In the genomic region with DNA sequence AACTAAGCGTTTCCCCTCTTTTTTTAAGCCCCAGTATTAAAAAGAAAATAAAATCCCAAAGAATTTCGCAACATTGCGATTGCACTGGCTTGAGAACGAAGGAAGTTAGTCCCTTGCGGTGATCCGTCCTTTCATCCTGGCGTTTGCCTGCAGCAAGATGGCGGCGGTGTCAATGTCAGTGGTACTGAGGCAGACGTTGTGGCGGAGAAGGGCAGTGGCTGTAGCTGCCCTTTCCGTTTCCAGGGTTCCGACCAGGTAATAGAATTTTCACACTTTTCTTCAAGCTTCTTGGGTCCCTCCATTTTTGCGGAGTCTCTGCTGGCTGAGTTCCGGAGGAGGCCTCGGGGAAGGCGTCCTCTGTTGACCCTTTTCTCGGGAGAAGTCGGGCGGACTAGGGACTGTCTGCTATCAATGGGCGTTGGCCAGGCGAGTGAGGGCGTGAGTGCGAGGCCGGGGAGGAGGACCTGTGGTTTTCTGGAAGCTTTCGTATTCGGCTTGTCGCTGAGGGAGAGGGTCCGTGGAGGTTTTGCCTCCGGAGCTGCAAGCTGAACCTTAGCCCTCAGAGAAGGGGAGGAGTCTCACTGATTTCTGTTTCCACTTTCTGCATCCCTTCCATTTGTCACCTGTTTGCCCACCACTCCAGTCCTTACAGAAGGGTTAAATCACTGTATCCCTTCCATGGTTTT, we compare ENCODE assay signal across 1 cellular context.
TF ChIP-seq lines count a peak whose summit lies in the region.

A gene (plus strand): TSS at position 134 of the 686 bp plus-strand sequence. CDS start 24 bp downstream, at position 158.

TF ChIP-seq in GM12878, 131 proteins besides CTCF, POLR2A, EP300 and RAD21 (continued from another document and continues in another):
- TF ChIP-seq, protein P1, sequence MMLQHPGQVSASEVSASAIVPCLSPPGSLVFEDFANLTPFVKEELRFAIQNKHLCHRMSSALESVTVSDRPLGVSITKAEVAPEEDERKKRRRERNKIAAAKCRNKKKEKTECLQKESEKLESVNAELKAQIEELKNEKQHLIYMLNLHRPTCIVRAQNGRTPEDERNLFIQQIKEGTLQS (IDR thresholded peaks at IDR 0.05; ENCODE audit: borderline replicate concordance, extremely low read depth, low read depth, low read length): no peak
- TF ChIP-seq, protein P2, sequence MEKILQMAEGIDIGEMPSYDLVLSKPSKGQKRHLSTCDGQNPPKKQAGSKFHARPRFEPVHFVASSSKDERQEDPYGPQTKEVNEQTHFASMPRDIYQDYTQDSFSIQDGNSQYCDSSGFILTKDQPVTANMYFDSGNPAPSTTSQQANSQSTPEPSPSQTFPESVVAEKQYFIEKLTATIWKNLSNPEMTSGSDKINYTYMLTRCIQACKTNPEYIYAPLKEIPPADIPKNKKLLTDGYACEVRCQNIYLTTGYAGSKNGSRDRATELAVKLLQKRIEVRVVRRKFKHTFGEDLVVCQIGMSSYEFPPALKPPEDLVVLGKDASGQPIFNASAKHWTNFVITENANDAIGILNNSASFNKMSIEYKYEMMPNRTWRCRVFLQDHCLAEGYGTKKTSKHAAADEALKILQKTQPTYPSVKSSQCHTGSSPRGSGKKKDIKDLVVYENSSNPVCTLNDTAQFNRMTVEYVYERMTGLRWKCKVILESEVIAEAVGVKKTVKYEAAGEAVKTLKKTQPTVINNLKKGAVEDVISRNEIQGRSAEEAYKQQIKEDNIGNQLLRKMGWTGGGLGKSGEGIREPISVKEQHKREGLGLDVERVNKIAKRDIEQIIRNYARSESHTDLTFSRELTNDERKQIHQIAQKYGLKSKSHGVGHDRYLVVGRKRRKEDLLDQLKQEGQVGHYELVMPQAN (conservative IDR thresholded peaks at IDR 0.05): no peak
- TF ChIP-seq FOXM1 (IDR thresholded peaks at IDR 0.05; ENCODE audit: low read depth, low read length) (no peak), SRF (IDR thresholded peaks at IDR 0.05; ENCODE audit: low read depth in 2 of 2, low read length in 2 of 2) (no peak), CHD2 (IDR thresholded peaks at IDR 0.05; ENCODE audit: borderline replicate concordance, low read depth, low read length) (no peak), ZNF384 (IDR thresholded peaks at IDR 0.05; ENCODE audit: borderline replicate concordance, low read depth, low read length) (no peak), MEF2B (IDR thresholded peaks at IDR 0.05; ENCODE audit: partially characterized antibody, poor library complexity, severe bottlenecking) (no peak), POU2F2 (IDR thresholded peaks at IDR 0.05; ENCODE audit: borderline replicate concordance, low read depth, low read length) (peak; percentile 63; the same call in 1 of the 3 replicates), GABPA (IDR thresholded peaks at IDR 0.05; ENCODE audit: low read depth) (no peak), JUNB (IDR thresholded peaks at IDR 0.05) (no peak), CEBPB (IDR thresholded peaks at IDR 0.05; ENCODE audit: borderline replicate concordance in 1 of 2, low read depth in 2 of 2, low read length in 2 of 2) (peak; percentile 83 to 99; a peak in 3 of 4 replicates), SMARCA5 (IDR thresholded peaks at IDR 0.05) (0 out of 2 replicates have a peak, but pooled peaks have one; percentile 30), RELA (IDR thresholded peaks at IDR 0.05; ENCODE audit: borderline replicate concordance, partially characterized antibody) (peak; percentile 76), HCFC1 (IDR thresholded peaks at IDR 0.05; ENCODE audit: low read length) (peak; percentile 64), BHLHE40 (IDR thresholded peaks at IDR 0.05; ENCODE audit: borderline replicate concordance in 1 of 2, low read depth in 2 of 2, low read length in 1 of 2) (no peak), KAT2A (conservative IDR thresholded peaks at IDR 0.05; ENCODE audit: control insufficient read depth, low read depth, low read length) (no peak), FOS (IDR thresholded peaks at IDR 0.05; ENCODE audit: borderline replicate concordance, extremely low read depth, insufficient read length) (no peak), ESRRA (IDR thresholded peaks at IDR 0.05; ENCODE audit: low read length) (peak; percentile 36; the same call in 1 of the 2 replicates), EGR1 (IDR thresholded peaks at IDR 0.05; ENCODE audit: borderline replicate concordance in 1 of 2, low read depth in 2 of 2, low read length in 2 of 2) (no peak), STAT1 (conservative IDR thresholded peaks at IDR 0.05) (no peak), MYC (IDR thresholded peaks at IDR 0.05; ENCODE audit: insufficient read depth, insufficient read length, insufficient replicate concordance, low read length, severe bottlenecking) (no peak), SMAD1 (IDR thresholded peaks at IDR 0.05; ENCODE audit: low read depth, partially characterized antibody) (peak; percentile 31), RAD51 (IDR thresholded peaks at IDR 0.05) (no peak), SREBF1 (IDR thresholded peaks at IDR 0.05; ENCODE audit: low read length) (no peak), TARDBP (IDR thresholded peaks at IDR 0.05; ENCODE audit: borderline replicate concordance) (no peak), JUND (IDR thresholded peaks at IDR 0.05; ENCODE audit: low read depth, low read length) (no peak)
- TF ChIP-seq, protein P3, sequence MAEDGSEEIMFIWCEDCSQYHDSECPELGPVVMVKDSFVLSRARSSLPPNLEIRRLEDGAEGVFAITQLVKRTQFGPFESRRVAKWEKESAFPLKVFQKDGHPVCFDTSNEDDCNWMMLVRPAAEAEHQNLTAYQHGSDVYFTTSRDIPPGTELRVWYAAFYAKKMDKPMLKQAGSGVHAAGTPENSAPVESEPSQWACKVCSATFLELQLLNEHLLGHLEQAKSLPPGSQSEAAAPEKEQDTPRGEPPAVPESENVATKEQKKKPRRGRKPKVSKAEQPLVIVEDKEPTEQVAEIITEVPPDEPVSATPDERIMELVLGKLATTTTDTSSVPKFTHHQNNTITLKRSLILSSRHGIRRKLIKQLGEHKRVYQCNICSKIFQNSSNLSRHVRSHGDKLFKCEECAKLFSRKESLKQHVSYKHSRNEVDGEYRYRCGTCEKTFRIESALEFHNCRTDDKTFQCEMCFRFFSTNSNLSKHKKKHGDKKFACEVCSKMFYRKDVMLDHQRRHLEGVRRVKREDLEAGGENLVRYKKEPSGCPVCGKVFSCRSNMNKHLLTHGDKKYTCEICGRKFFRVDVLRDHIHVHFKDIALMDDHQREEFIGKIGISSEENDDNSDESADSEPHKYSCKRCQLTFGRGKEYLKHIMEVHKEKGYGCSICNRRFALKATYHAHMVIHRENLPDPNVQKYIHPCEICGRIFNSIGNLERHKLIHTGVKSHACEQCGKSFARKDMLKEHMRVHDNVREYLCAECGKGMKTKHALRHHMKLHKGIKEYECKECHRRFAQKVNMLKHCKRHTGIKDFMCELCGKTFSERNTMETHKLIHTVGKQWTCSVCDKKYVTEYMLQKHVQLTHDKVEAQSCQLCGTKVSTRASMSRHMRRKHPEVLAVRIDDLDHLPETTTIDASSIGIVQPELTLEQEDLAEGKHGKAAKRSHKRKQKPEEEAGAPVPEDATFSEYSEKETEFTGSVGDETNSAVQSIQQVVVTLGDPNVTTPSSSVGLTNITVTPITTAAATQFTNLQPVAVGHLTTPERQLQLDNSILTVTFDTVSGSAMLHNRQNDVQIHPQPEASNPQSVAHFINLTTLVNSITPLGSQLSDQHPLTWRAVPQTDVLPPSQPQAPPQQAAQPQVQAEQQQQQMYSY (CRISPR knock-in tag; IDR thresholded peaks at IDR 0.05): no peak
- TF ChIP-seq, protein P4, sequence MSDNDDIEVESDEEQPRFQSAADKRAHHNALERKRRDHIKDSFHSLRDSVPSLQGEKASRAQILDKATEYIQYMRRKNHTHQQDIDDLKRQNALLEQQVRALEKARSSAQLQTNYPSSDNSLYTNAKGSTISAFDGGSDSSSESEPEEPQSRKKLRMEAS (IDR thresholded peaks at IDR 0.05; ENCODE audit: low read depth, low read length): no peak
- TF ChIP-seq, protein P5, sequence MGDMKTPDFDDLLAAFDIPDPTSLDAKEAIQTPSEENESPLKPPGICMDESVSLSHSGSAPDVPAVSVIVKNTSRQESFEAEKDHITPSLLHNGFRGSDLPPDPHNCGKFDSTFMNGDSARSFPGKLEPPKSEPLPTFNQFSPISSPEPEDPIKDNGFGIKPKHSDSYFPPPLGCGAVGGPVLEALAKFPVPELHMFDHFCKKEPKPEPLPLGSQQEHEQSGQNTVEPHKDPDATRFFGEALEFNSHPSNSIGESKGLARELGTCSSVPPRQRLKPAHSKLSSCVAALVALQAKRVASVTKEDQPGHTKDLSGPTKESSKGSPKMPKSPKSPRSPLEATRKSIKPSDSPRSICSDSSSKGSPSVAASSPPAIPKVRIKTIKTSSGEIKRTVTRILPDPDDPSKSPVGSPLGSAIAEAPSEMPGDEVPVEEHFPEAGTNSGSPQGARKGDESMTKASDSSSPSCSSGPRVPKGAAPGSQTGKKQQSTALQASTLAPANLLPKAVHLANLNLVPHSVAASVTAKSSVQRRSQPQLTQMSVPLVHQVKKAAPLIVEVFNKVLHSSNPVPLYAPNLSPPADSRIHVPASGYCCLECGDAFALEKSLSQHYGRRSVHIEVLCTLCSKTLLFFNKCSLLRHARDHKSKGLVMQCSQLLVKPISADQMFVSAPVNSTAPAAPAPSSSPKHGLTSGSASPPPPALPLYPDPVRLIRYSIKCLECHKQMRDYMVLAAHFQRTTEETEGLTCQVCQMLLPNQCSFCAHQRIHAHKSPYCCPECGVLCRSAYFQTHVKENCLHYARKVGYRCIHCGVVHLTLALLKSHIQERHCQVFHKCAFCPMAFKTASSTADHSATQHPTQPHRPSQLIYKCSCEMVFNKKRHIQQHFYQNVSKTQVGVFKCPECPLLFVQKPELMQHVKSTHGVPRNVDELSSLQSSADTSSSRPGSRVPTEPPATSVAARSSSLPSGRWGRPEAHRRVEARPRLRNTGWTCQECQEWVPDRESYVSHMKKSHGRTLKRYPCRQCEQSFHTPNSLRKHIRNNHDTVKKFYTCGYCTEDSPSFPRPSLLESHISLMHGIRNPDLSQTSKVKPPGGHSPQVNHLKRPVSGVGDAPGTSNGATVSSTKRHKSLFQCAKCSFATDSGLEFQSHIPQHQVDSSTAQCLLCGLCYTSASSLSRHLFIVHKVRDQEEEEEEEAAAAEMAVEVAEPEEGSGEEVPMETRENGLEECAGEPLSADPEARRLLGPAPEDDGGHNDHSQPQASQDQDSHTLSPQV (IDR thresholded peaks at IDR 0.05): no peak
- TF ChIP-seq, protein P6, sequence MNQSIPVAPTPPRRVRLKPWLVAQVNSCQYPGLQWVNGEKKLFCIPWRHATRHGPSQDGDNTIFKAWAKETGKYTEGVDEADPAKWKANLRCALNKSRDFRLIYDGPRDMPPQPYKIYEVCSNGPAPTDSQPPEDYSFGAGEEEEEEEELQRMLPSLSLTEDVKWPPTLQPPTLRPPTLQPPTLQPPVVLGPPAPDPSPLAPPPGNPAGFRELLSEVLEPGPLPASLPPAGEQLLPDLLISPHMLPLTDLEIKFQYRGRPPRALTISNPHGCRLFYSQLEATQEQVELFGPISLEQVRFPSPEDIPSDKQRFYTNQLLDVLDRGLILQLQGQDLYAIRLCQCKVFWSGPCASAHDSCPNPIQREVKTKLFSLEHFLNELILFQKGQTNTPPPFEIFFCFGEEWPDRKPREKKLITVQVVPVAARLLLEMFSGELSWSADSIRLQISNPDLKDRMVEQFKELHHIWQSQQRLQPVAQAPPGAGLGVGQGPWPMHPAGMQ (IDR thresholded peaks at IDR 0.05; ENCODE audit: borderline replicate concordance): no peak
- TF ChIP-seq, protein P7, sequence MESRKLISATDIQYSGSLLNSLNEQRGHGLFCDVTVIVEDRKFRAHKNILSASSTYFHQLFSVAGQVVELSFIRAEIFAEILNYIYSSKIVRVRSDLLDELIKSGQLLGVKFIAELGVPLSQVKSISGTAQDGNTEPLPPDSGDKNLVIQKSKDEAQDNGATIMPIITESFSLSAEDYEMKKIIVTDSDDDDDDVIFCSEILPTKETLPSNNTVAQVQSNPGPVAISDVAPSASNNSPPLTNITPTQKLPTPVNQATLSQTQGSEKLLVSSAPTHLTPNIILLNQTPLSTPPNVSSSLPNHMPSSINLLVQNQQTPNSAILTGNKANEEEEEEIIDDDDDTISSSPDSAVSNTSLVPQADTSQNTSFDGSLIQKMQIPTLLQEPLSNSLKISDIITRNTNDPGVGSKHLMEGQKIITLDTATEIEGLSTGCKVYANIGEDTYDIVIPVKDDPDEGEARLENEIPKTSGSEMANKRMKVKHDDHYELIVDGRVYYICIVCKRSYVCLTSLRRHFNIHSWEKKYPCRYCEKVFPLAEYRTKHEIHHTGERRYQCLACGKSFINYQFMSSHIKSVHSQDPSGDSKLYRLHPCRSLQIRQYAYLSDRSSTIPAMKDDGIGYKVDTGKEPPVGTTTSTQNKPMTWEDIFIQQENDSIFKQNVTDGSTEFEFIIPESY (IDR thresholded peaks at IDR 0.05): no peak
- TF ChIP-seq, protein P8, sequence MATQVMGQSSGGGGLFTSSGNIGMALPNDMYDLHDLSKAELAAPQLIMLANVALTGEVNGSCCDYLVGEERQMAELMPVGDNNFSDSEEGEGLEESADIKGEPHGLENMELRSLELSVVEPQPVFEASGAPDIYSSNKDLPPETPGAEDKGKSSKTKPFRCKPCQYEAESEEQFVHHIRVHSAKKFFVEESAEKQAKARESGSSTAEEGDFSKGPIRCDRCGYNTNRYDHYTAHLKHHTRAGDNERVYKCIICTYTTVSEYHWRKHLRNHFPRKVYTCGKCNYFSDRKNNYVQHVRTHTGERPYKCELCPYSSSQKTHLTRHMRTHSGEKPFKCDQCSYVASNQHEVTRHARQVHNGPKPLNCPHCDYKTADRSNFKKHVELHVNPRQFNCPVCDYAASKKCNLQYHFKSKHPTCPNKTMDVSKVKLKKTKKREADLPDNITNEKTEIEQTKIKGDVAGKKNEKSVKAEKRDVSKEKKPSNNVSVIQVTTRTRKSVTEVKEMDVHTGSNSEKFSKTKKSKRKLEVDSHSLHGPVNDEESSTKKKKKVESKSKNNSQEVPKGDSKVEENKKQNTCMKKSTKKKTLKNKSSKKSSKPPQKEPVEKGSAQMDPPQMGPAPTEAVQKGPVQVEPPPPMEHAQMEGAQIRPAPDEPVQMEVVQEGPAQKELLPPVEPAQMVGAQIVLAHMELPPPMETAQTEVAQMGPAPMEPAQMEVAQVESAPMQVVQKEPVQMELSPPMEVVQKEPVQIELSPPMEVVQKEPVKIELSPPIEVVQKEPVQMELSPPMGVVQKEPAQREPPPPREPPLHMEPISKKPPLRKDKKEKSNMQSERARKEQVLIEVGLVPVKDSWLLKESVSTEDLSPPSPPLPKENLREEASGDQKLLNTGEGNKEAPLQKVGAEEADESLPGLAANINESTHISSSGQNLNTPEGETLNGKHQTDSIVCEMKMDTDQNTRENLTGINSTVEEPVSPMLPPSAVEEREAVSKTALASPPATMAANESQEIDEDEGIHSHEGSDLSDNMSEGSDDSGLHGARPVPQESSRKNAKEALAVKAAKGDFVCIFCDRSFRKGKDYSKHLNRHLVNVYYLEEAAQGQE (IDR thresholded peaks at IDR 0.05; ENCODE audit: low read depth, low read length): peak; percentile 25; the same call in 1 of the 2 replicates
